ENCODE assay signal across 34 cellular contexts in the genomic region with DNA sequence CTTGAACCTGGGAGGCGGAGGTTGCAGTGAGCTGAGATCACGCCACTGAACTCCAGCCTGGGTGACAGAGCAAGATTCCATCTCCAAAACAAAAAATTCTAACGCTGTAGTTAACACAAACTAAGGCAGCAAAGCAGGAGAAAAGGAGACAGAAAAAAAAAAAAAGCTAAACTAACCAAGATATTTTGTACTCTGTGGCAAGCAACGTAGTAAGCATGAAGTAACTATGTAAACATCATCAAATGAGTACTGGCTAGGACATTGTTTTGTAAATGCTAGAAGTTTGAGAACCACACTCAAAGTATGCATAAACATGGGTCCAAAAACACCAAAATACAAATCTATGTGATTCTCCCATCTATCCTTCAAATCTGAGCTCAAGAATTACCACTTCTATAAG.
"Had no signal": no experiment of that assay in that cellular context is flagged by ENCODE, and none has a peak within 500 bp of the region (broad histone marks: within the 10 kb centered on the region; RNA-seq: fewer than 3 reads in every experiment).

No MANE protein-coding gene starts in this region.

- H3K4me3 Mint-ChIP-seq: activated CD4-positive, alpha-beta T cell treated with anti-CD3 and anti-CD28 coated beads for 36 hours; activated CD4-positive, alpha-beta T cell treated with anti-CD3 and anti-CD28 coated beads, Interleukin-2, amount 10 ng/mL, durations not matched to agents 7 days and 5 days; activated CD8-positive, alpha-beta T cell treated with anti-CD3 and anti-CD28 coated beads, Interleukin-2, amount 10 ng/mL, durations not matched to agents 7 days and 5 days; activated naive CD4-positive, alpha-beta T cell treated with anti-CD3 and anti-CD28 coated beads, Interleukin-2, amount 50 U/mL, for 24 hours; activated naive CD8-positive, alpha-beta T cell treated with anti-CD3 and anti-CD28 coated beads, Interleukin-2, amount 10 ng/mL, durations not matched to agents 7 days and 5 days; activated T-cell treated with anti-CD3 and anti-CD28 coated beads, Interleukin-2, amount 50 U/mL, for 24 hours; T-helper 1 cell treated with Interleukin-12 subunit alpha and Interleukin-12 subunit beta and Interleukin-4 antibody, amounts not matched to agents 30 μg/mL and 1 μg/mL, for 36 hours; T-helper 2 cell treated with Interferon-gamma antibody and Interleukin-4, amounts not matched to agents 5 μg/mL and 100 μg/mL, for 36 hours had no signal

- H3K27me3 ChIP-seq: body of pancreas, breast epithelium, MG63, SJCRH30 had no signal

- H3K9me3 ChIP-seq: body of pancreas, breast epithelium, MG63, SJCRH30, SK-N-SH had no signal

- H3K4me1 ChIP-seq: body of pancreas, breast epithelium, SJCRH30 had no signal

- ATAC-seq: activated CD4-positive, alpha-beta T cell treated with anti-CD3 and anti-CD28 coated beads for 36 hours; activated CD4-positive, CD25-positive, alpha-beta regulatory T cell treated with anti-CD3 and anti-CD28 coated beads, Interleukin-2, amount 50 U/mL, for 24 hours; activated CD8-positive, alpha-beta T cell treated with anti-CD3 and anti-CD28 coated beads, Interleukin-2, amount 10 ng/mL, durations not matched to agents 7 days and 5 days; body of pancreas; Panc1 had no signal

- H3K36me3 ChIP-seq: breast epithelium, MG63 had no signal

- H3K4me3 ChIP-seq: body of pancreas, breast epithelium, MG63, SJCRH30 had no signal

- H3K4me2 ChIP-seq: SK-N-SH had no signal

- H3K27me3 Mint-ChIP-seq: activated CD4-positive, alpha-beta T cell treated with anti-CD3 and anti-CD28 coated beads for 36 hours; activated CD4-positive, alpha-beta T cell treated with anti-CD3 and anti-CD28 coated beads, Interleukin-2, amount 10 ng/mL, durations not matched to agents 7 days and 5 days; activated naive CD4-positive, alpha-beta T cell treated with anti-CD3 and anti-CD28 coated beads, Interleukin-2, amount 50 U/mL, for 24 hours; activated naive CD8-positive, alpha-beta T cell treated with anti-CD3 and anti-CD28 coated beads, Interleukin-2, amount 10 ng/mL, durations not matched to agents 7 days and 5 days; activated T-cell treated with anti-CD3 and anti-CD28 coated beads, Interleukin-2, amount 50 U/mL, for 24 hours had no signal

- H3K27ac ChIP-seq: body of pancreas, breast epithelium, SJCRH30 had no signal

- H3K9ac ChIP-seq: SK-N-SH had no signal

- H3K4me1 Mint-ChIP-seq: activated CD4-positive, alpha-beta T cell treated with anti-CD3 and anti-CD28 coated beads for 36 hours; activated CD4-positive, alpha-beta T cell treated with anti-CD3 and anti-CD28 coated beads, Interleukin-2, amount 10 ng/mL, durations not matched to agents 7 days and 5 days; activated naive CD4-positive, alpha-beta T cell treated with anti-CD3 and anti-CD28 coated beads, Interleukin-2, amount 50 U/mL, for 24 hours; activated naive CD8-positive, alpha-beta T cell treated with anti-CD3 and anti-CD28 coated beads, Interleukin-2, amount 10 ng/mL, durations not matched to agents 7 days and 5 days had no signal

- DNase-seq: activated CD4-positive, alpha-beta T cell treated with anti-CD3 and anti-CD28 coated beads for 36 hours; activated CD4-positive, alpha-beta T cell treated with anti-CD3 and anti-CD28 coated beads, Interleukin-2, amount 10 ng/mL, durations not matched to agents 7 days and 5 days; activated CD4-positive, alpha-beta T cell treated with anti-CD3 and anti-CD28 coated beads, Interleukin-2, amount 50 U/mL, for 48 hours; activated CD8-positive, alpha-beta T cell treated with anti-CD3 and anti-CD28 coated beads, Interleukin-2, amount 10 ng/mL, durations not matched to agents 7 days and 5 days; activated gamma-delta T cell; activated naive CD4-positive, alpha-beta T cell treated with Interleukin-2 at 50 U/mL for 16 hours; activated naive CD8-positive, alpha-beta T cell treated with anti-CD3 and anti-CD28 coated beads, Interleukin-2, amount 10 ng/mL, durations not matched to agents 7 days and 5 days; activated T-cell treated with anti-CD3 and anti-CD28 coated beads, Interleukin-2, amount 50 U/mL, for 24 hours; body of pancreas; Kasumi-1; KG1; MG63; NCI-H1048; NCI-H1105 treated with DMSO at 0.1 percent for 48 hours; NCI-H1436; NCI-H1694; NCI-H1930; NCI-H2081 treated with DMSO at 0.1 percent for 48 hours; NCI-H226; NCI-H446 treated with DMSO at 0.1 percent for 48 hours; NCI-H524; NCI-H69; SHP77; SJCRH30; SK-N-SH had no signal

- FAIRE-seq: astrocyte, TTC549 had no signal

- H3K27ac Mint-ChIP-seq: activated CD4-positive, alpha-beta T cell treated with anti-CD3 and anti-CD28 coated beads for 36 hours; activated CD4-positive, alpha-beta T cell treated with anti-CD3 and anti-CD28 coated beads, Interleukin-2, amount 10 ng/mL, durations not matched to agents 7 days and 5 days; activated CD8-positive, alpha-beta T cell treated with anti-CD3 and anti-CD28 coated beads, Interleukin-2, amount 10 ng/mL, durations not matched to agents 7 days and 5 days; activated naive CD4-positive, alpha-beta T cell treated with anti-CD3 and anti-CD28 coated beads, Interleukin-2, amount 50 U/mL, for 24 hours; activated naive CD8-positive, alpha-beta T cell treated with anti-CD3 and anti-CD28 coated beads, Interleukin-2, amount 10 ng/mL, durations not matched to agents 7 days and 5 days; activated T-cell treated with anti-CD3 and anti-CD28 coated beads, Interleukin-2, amount 50 U/mL, for 24 hours; activated T-helper 2 cell treated with anti-CD3 and anti-CD28 coated beads, Interferon-gamma antibody, Interleukin-2, Interleukin-4, amounts not matched to agents 10 μg/mL and 5 μg/mL and 100 μg/mL, durations not matched to agents 14 hours and 24 hours and 36 hours; T-helper 1 cell treated with Interleukin-12 subunit alpha and Interleukin-12 subunit beta and Interleukin-4 antibody, amounts not matched to agents 30 μg/mL and 1 μg/mL, for 36 hours; T-helper 2 cell treated with Interferon-gamma antibody and Interleukin-4, amounts not matched to agents 5 μg/mL and 100 μg/mL, for 36 hours had no signal

- H3K9me3 Mint-ChIP-seq: activated CD4-positive, alpha-beta T cell treated with anti-CD3 and anti-CD28 coated beads, Interleukin-2, amount 10 ng/mL, durations not matched to agents 7 days and 5 days; activated naive CD4-positive, alpha-beta T cell treated with anti-CD3 and anti-CD28 coated beads, Interleukin-2, amount 50 U/mL, for 24 hours; activated naive CD8-positive, alpha-beta T cell treated with anti-CD3 and anti-CD28 coated beads, Interleukin-2, amount 10 ng/mL, durations not matched to agents 7 days and 5 days; activated T-cell treated with anti-CD3 and anti-CD28 coated beads, Interleukin-2, amount 50 U/mL, for 24 hours; activated T-helper 2 cell treated with anti-CD3 and anti-CD28 coated beads, Interferon-gamma antibody, Interleukin-2, Interleukin-4, amounts not matched to agents 10 μg/mL and 5 μg/mL and 100 μg/mL, durations not matched to agents 14 hours and 24 hours and 36 hours; T-helper 1 cell treated with Interleukin-12 subunit alpha and Interleukin-12 subunit beta and Interleukin-4 antibody, amounts not matched to agents 30 μg/mL and 1 μg/mL, for 36 hours; T-helper 2 cell treated with Interferon-gamma antibody and Interleukin-4, amounts not matched to agents 5 μg/mL and 100 μg/mL, for 36 hours had no signal
